1 cellular context compared by ENCODE assay signal in the genomic region with DNA sequence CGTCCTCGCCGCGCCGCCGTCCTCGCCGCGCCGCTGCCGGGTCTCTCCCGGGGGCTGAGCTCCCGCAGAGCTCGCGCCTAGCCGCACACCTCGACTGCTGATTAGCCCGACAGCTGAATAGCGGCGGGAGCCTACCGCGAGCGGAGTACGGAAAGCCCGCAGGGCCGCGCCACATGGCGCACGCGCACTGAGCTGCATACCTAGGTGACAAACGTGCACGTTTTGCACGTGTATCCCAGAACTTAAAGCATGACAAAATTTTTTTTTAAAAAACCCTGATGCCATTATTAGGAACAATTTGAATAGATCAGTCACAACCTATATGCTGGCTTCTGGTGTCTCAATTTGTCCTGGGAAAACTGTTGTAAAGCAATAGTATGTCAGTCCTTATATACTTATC.
TF ChIP-seq lines count a peak whose summit lies in the region.

A gene with protein sequence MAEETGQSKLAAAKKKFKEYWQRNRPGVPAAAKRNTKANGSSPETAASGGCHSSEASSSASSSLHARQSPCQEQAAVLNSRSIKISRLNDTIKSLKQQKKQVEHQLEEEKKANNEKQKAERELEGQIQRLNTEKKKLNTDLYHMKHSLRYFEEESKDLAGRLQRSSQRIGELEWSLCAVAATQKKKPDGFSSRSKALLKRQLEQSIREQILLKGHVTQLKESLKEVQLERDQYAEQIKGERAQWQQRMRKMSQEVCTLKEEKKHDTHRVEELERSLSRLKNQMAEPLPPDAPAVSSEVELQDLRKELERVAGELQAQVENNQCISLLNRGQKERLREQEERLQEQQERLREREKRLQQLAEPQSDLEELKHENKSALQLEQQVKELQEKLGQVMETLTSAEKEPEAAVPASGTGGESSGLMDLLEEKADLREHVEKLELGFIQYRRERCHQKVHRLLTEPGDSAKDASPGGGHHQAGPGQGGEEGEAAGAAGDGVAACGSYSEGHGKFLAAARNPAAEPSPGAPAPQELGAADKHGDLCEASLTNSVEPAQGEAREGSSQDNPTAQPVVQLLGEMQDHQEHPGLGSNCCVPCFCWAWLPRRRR (minus strand): TSS at position 122 of the 400 bp plus-strand sequence. CDS start 48,117 bp downstream, outside the sequence.

TF ChIP-seq in K562, 482 proteins besides CTCF, POLR2A, EP300 and RAD21 (continued from another document and continues in another):
- TF ChIP-seq, protein P1, sequence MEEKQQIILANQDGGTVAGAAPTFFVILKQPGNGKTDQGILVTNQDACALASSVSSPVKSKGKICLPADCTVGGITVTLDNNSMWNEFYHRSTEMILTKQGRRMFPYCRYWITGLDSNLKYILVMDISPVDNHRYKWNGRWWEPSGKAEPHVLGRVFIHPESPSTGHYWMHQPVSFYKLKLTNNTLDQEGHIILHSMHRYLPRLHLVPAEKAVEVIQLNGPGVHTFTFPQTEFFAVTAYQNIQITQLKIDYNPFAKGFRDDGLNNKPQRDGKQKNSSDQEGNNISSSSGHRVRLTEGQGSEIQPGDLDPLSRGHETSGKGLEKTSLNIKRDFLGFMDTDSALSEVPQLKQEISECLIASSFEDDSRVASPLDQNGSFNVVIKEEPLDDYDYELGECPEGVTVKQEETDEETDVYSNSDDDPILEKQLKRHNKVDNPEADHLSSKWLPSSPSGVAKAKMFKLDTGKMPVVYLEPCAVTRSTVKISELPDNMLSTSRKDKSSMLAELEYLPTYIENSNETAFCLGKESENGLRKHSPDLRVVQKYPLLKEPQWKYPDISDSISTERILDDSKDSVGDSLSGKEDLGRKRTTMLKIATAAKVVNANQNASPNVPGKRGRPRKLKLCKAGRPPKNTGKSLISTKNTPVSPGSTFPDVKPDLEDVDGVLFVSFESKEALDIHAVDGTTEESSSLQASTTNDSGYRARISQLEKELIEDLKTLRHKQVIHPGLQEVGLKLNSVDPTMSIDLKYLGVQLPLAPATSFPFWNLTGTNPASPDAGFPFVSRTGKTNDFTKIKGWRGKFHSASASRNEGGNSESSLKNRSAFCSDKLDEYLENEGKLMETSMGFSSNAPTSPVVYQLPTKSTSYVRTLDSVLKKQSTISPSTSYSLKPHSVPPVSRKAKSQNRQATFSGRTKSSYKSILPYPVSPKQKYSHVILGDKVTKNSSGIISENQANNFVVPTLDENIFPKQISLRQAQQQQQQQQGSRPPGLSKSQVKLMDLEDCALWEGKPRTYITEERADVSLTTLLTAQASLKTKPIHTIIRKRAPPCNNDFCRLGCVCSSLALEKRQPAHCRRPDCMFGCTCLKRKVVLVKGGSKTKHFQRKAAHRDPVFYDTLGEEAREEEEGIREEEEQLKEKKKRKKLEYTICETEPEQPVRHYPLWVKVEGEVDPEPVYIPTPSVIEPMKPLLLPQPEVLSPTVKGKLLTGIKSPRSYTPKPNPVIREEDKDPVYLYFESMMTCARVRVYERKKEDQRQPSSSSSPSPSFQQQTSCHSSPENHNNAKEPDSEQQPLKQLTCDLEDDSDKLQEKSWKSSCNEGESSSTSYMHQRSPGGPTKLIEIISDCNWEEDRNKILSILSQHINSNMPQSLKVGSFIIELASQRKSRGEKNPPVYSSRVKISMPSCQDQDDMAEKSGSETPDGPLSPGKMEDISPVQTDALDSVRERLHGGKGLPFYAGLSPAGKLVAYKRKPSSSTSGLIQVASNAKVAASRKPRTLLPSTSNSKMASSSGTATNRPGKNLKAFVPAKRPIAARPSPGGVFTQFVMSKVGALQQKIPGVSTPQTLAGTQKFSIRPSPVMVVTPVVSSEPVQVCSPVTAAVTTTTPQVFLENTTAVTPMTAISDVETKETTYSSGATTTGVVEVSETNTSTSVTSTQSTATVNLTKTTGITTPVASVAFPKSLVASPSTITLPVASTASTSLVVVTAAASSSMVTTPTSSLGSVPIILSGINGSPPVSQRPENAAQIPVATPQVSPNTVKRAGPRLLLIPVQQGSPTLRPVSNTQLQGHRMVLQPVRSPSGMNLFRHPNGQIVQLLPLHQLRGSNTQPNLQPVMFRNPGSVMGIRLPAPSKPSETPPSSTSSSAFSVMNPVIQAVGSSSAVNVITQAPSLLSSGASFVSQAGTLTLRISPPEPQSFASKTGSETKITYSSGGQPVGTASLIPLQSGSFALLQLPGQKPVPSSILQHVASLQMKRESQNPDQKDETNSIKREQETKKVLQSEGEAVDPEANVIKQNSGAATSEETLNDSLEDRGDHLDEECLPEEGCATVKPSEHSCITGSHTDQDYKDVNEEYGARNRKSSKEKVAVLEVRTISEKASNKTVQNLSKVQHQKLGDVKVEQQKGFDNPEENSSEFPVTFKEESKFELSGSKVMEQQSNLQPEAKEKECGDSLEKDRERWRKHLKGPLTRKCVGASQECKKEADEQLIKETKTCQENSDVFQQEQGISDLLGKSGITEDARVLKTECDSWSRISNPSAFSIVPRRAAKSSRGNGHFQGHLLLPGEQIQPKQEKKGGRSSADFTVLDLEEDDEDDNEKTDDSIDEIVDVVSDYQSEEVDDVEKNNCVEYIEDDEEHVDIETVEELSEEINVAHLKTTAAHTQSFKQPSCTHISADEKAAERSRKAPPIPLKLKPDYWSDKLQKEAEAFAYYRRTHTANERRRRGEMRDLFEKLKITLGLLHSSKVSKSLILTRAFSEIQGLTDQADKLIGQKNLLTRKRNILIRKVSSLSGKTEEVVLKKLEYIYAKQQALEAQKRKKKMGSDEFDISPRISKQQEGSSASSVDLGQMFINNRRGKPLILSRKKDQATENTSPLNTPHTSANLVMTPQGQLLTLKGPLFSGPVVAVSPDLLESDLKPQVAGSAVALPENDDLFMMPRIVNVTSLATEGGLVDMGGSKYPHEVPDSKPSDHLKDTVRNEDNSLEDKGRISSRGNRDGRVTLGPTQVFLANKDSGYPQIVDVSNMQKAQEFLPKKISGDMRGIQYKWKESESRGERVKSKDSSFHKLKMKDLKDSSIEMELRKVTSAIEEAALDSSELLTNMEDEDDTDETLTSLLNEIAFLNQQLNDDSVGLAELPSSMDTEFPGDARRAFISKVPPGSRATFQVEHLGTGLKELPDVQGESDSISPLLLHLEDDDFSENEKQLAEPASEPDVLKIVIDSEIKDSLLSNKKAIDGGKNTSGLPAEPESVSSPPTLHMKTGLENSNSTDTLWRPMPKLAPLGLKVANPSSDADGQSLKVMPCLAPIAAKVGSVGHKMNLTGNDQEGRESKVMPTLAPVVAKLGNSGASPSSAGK (IDR thresholded peaks at IDR 0.05): peak; percentile 99
- TF ChIP-seq, protein P2, sequence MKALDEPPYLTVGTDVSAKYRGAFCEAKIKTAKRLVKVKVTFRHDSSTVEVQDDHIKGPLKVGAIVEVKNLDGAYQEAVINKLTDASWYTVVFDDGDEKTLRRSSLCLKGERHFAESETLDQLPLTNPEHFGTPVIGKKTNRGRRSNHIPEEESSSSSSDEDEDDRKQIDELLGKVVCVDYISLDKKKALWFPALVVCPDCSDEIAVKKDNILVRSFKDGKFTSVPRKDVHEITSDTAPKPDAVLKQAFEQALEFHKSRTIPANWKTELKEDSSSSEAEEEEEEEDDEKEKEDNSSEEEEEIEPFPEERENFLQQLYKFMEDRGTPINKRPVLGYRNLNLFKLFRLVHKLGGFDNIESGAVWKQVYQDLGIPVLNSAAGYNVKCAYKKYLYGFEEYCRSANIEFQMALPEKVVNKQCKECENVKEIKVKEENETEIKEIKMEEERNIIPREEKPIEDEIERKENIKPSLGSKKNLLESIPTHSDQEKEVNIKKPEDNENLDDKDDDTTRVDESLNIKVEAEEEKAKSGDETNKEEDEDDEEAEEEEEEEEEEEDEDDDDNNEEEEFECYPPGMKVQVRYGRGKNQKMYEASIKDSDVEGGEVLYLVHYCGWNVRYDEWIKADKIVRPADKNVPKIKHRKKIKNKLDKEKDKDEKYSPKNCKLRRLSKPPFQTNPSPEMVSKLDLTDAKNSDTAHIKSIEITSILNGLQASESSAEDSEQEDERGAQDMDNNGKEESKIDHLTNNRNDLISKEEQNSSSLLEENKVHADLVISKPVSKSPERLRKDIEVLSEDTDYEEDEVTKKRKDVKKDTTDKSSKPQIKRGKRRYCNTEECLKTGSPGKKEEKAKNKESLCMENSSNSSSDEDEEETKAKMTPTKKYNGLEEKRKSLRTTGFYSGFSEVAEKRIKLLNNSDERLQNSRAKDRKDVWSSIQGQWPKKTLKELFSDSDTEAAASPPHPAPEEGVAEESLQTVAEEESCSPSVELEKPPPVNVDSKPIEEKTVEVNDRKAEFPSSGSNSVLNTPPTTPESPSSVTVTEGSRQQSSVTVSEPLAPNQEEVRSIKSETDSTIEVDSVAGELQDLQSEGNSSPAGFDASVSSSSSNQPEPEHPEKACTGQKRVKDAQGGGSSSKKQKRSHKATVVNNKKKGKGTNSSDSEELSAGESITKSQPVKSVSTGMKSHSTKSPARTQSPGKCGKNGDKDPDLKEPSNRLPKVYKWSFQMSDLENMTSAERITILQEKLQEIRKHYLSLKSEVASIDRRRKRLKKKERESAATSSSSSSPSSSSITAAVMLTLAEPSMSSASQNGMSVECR (CRISPR knock-in tag; IDR thresholded peaks at IDR 0.05): peak; percentile 46; the same call in 1 of the 2 replicates
- TF ChIP-seq SMC3 (conservative IDR thresholded peaks at IDR 0.05; ENCODE audit: insufficient read depth, low read depth, low read length) (no peak), MYC (IDR thresholded peaks at IDR 0.05; ENCODE audit: low read depth, low read length) (peak; percentile 91), MYC (CRISPR knock-in tag; IDR thresholded peaks at IDR 0.05; ENCODE audit: borderline replicate concordance, low read depth) (no peak), ARNT (IDR thresholded peaks at IDR 0.05) (no peak), NR4A1 (CRISPR knock-in tag; IDR thresholded peaks at IDR 0.05) (no peak), NR4A1 (tag; IDR thresholded peaks at IDR 0.05) (no peak), SMAD4 (CRISPR knock-in tag; conservative IDR thresholded peaks at IDR 0.05) (peak; percentile 83), PML (IDR thresholded peaks at IDR 0.05; ENCODE audit: low read length) (no peak)
- TF ChIP-seq, protein P3, sequence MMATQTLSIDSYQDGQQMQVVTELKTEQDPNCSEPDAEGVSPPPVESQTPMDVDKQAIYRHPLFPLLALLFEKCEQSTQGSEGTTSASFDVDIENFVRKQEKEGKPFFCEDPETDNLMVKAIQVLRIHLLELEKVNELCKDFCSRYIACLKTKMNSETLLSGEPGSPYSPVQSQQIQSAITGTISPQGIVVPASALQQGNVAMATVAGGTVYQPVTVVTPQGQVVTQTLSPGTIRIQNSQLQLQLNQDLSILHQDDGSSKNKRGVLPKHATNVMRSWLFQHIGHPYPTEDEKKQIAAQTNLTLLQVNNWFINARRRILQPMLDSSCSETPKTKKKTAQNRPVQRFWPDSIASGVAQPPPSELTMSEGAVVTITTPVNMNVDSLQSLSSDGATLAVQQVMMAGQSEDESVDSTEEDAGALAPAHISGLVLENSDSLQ (IDR thresholded peaks at IDR 0.05): peak; percentile 24; the same call in 1 of the 2 replicates
- TF ChIP-seq, protein P4, sequence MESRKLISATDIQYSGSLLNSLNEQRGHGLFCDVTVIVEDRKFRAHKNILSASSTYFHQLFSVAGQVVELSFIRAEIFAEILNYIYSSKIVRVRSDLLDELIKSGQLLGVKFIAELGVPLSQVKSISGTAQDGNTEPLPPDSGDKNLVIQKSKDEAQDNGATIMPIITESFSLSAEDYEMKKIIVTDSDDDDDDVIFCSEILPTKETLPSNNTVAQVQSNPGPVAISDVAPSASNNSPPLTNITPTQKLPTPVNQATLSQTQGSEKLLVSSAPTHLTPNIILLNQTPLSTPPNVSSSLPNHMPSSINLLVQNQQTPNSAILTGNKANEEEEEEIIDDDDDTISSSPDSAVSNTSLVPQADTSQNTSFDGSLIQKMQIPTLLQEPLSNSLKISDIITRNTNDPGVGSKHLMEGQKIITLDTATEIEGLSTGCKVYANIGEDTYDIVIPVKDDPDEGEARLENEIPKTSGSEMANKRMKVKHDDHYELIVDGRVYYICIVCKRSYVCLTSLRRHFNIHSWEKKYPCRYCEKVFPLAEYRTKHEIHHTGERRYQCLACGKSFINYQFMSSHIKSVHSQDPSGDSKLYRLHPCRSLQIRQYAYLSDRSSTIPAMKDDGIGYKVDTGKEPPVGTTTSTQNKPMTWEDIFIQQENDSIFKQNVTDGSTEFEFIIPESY (CRISPR knock-in tag; IDR thresholded peaks at IDR 0.05): 0 out of 2 replicates have a peak, but pooled peaks have one; percentile 30
- TF ChIP-seq, protein P5, sequence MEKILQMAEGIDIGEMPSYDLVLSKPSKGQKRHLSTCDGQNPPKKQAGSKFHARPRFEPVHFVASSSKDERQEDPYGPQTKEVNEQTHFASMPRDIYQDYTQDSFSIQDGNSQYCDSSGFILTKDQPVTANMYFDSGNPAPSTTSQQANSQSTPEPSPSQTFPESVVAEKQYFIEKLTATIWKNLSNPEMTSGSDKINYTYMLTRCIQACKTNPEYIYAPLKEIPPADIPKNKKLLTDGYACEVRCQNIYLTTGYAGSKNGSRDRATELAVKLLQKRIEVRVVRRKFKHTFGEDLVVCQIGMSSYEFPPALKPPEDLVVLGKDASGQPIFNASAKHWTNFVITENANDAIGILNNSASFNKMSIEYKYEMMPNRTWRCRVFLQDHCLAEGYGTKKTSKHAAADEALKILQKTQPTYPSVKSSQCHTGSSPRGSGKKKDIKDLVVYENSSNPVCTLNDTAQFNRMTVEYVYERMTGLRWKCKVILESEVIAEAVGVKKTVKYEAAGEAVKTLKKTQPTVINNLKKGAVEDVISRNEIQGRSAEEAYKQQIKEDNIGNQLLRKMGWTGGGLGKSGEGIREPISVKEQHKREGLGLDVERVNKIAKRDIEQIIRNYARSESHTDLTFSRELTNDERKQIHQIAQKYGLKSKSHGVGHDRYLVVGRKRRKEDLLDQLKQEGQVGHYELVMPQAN (IDR thresholded peaks at IDR 0.05; ENCODE audit: borderline replicate concordance): peak; percentile 78; the same call in 1 of the 2 replicates
- TF ChIP-seq, protein P6, sequence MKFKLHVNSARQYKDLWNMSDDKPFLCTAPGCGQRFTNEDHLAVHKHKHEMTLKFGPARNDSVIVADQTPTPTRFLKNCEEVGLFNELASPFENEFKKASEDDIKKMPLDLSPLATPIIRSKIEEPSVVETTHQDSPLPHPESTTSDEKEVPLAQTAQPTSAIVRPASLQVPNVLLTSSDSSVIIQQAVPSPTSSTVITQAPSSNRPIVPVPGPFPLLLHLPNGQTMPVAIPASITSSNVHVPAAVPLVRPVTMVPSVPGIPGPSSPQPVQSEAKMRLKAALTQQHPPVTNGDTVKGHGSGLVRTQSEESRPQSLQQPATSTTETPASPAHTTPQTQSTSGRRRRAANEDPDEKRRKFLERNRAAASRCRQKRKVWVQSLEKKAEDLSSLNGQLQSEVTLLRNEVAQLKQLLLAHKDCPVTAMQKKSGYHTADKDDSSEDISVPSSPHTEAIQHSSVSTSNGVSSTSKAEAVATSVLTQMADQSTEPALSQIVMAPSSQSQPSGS (CRISPR knock-in tag; IDR thresholded peaks at IDR 0.05): no peak
- TF ChIP-seq, protein P7, sequence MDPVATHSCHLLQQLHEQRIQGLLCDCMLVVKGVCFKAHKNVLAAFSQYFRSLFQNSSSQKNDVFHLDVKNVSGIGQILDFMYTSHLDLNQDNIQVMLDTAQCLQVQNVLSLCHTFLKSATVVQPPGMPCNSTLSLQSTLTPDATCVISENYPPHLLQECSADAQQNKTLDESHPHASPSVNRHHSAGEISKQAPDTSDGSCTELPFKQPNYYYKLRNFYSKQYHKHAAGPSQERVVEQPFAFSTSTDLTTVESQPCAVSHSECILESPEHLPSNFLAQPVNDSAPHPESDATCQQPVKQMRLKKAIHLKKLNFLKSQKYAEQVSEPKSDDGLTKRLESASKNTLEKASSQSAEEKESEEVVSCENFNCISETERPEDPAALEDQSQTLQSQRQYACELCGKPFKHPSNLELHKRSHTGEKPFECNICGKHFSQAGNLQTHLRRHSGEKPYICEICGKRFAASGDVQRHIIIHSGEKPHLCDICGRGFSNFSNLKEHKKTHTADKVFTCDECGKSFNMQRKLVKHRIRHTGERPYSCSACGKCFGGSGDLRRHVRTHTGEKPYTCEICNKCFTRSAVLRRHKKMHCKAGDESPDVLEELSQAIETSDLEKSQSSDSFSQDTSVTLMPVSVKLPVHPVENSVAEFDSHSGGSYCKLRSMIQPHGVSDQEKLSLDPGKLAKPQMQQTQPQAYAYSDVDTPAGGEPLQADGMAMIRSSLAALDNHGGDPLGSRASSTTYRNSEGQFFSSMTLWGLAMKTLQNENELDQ (CRISPR knock-in tag; IDR thresholded peaks at IDR 0.05; ENCODE audit: borderline replicate concordance): no peak
